Comparison of ENCODE assay signal across 1 cellular context in genomic region chr16:28211758-28212531, GRCh38.
TF ChIP-seq lines count a peak whose summit lies in the region.

XPO6 (minus strand) TSS chr16:28211965; CDS start chr16:28211368, 597 bp downstream.

TF ChIP-seq in K562, 482 proteins besides CTCF, POLR2A, EP300 and RAD21 (continued from another document and continues in another):
- no peak for TF ChIP-seq REST (CRISPR knock-in tag; IDR thresholded peaks at IDR 0.05; ENCODE audit: low read depth)
- peak; percentile 97 for TF ChIP-seq ETS1 (conservative IDR thresholded peaks at IDR 0.05; ENCODE audit: control insufficient read depth, low read depth, low read length)
- no peak for TF ChIP-seq SMAD1 (IDR thresholded peaks at IDR 0.05; ENCODE audit: low read depth, low read length, partially characterized antibody)
- TF ChIP-seq ZNF584 (CRISPR knock-in tag; IDR thresholded peaks at IDR 0.05; ENCODE audit: low read depth), result peak; percentile 95
- TF ChIP-seq MCM2 (IDR thresholded peaks at IDR 0.05; ENCODE audit: low read depth), result no peak
- TF ChIP-seq MXD1 (CRISPR knock-in tag; IDR thresholded peaks at IDR 0.05; ENCODE audit: borderline replicate concordance, poor library complexity, severe bottlenecking), result peak; percentile 81
- TF ChIP-seq SP2 (IDR thresholded peaks at IDR 0.05; ENCODE audit: extremely low read depth, low read depth, low read length, poor library complexity, severe bottlenecking), result no peak
- peak; percentile 89 for TF ChIP-seq CCNT2 (IDR thresholded peaks at IDR 0.05; ENCODE audit: borderline replicate concordance, extremely low read depth, insufficient read length, low read depth, low read length)
- TF ChIP-seq ASH1L (IDR thresholded peaks at IDR 0.05; ENCODE audit: borderline replicate concordance, low read depth, partially characterized antibody), result no peak
- no peak for TF ChIP-seq KAT2B (IDR thresholded peaks at IDR 0.05; ENCODE audit: low read depth, low read length)
- TF ChIP-seq ESRRB (CRISPR knock-in tag; IDR thresholded peaks at IDR 0.05; ENCODE audit: borderline replicate concordance), result no peak
- TF ChIP-seq ETV6 (IDR thresholded peaks at IDR 0.05; ENCODE audit: borderline replicate concordance in 1 of 2, low read depth in 2 of 2, low read length in 1 of 2), result no peak
- no peak; the same call in 1 of the 2 replicates for TF ChIP-seq ETV6 (CRISPR knock-in tag; IDR thresholded peaks at IDR 0.05; ENCODE audit: borderline replicate concordance)
- TF ChIP-seq CHCHD3 (CRISPR knock-in tag; IDR thresholded peaks at IDR 0.05), result no peak
- TF ChIP-seq PHTF2 (CRISPR knock-in tag; IDR thresholded peaks at IDR 0.05), result no peak
- TF ChIP-seq TFAP4 (CRISPR knock-in tag; IDR thresholded peaks at IDR 0.05; ENCODE audit: borderline replicate concordance), result peak; percentile 84
- no peak for TF ChIP-seq SNAPC5 (CRISPR knock-in tag; IDR thresholded peaks at IDR 0.05)
- TF ChIP-seq ZNF143 (CRISPR knock-in tag; IDR thresholded peaks at IDR 0.05), result no peak
- no peak for TF ChIP-seq NR3C1 (CRISPR knock-in tag; IDR thresholded peaks at IDR 0.05)
- no peak for TF ChIP-seq ZNF699 (CRISPR knock-in tag; IDR thresholded peaks at IDR 0.05; ENCODE audit: insufficient replicate concordance)
- no peak for TF ChIP-seq ARHGAP35 (IDR thresholded peaks at IDR 0.05; ENCODE audit: partially characterized antibody)
- TF ChIP-seq SMAD4 (CRISPR knock-in tag; conservative IDR thresholded peaks at IDR 0.05), result peak; percentile 37; the same call in 1 of the 2 replicates
- peak; percentile 73; the same call in 1 of the 2 replicates for TF ChIP-seq PHF8 (IDR thresholded peaks at IDR 0.05; ENCODE audit: borderline replicate concordance, low read length)
- TF ChIP-seq RFX5 (IDR thresholded peaks at IDR 0.05; ENCODE audit: low read depth, low read length), result no peak
- peak; percentile 83 for TF ChIP-seq THAP12 (CRISPR knock-in tag; IDR thresholded peaks at IDR 0.05)
- TF ChIP-seq ATF2 (CRISPR knock-in tag; IDR thresholded peaks at IDR 0.05), result no peak
- 0 out of 2 replicates have a peak, but pooled peaks have one; percentile 25 for TF ChIP-seq ZNF239 (CRISPR knock-in tag; IDR thresholded peaks at IDR 0.05)
- no peak for TF ChIP-seq NELFE (IDR thresholded peaks at IDR 0.05; ENCODE audit: insufficient read depth, insufficient read length)
- TF ChIP-seq GTF2F1 (IDR thresholded peaks at IDR 0.05; ENCODE audit: low read depth, low read length), result 0 out of 2 replicates have a peak, but pooled peaks have one; percentile 47
- TF ChIP-seq CREB3L1 (IDR thresholded peaks at IDR 0.05; ENCODE audit: borderline replicate concordance, low read depth), result peak; percentile 93
- no peak for TF ChIP-seq SFPQ (IDR thresholded peaks at IDR 0.05; ENCODE audit: low read depth, low read length)
- no peak for TF ChIP-seq HMGXB4 (CRISPR knock-in tag; IDR thresholded peaks at IDR 0.05)
- no peak for TF ChIP-seq ZNF695 (CRISPR knock-in tag; IDR thresholded peaks at IDR 0.05)
- no peak for TF ChIP-seq CCAR2 (IDR thresholded peaks at IDR 0.05; ENCODE audit: low read depth, low read length)
- TF ChIP-seq E2F4 (CRISPR knock-in tag; IDR thresholded peaks at IDR 0.05; ENCODE audit: low read depth), result 0 out of 2 replicates have a peak, but pooled peaks have one; percentile 21
- TF ChIP-seq ERF (CRISPR knock-in tag; IDR thresholded peaks at IDR 0.05), result no peak; the same call in 1 of the 2 replicates
- TF ChIP-seq CGGBP1 (CRISPR knock-in tag; IDR thresholded peaks at IDR 0.05), result no peak
- no peak for TF ChIP-seq CBX8 (IDR thresholded peaks at IDR 0.05; ENCODE audit: borderline replicate concordance, extremely low read depth, low read depth, low read length, poor library complexity, severe bottlenecking)
- no peak for TF ChIP-seq POLR2AphosphoS5 (IDR thresholded peaks at IDR 0.05; ENCODE audit: control insufficient read depth, insufficient read depth, low read depth, low read length)
- TF ChIP-seq ZKSCAN3 (CRISPR knock-in tag; IDR thresholded peaks at IDR 0.05), result no peak
- no peak for TF ChIP-seq NR2F6 (CRISPR knock-in tag; IDR thresholded peaks at IDR 0.05)
- TF ChIP-seq SMARCC2 (IDR thresholded peaks at IDR 0.05; ENCODE audit: low read depth), result no peak
- TF ChIP-seq MYBL2 (IDR thresholded peaks at IDR 0.05; ENCODE audit: low read depth), result no peak; the same call in 1 of the 2 replicates
- no peak for TF ChIP-seq MYBL2 (CRISPR knock-in tag; IDR thresholded peaks at IDR 0.05; ENCODE audit: borderline replicate concordance)
- peak; percentile 78; the same call in 1 of the 2 replicates for TF ChIP-seq ATF7 (IDR thresholded peaks at IDR 0.05)
- no peak for TF ChIP-seq NUFIP1 (IDR thresholded peaks at IDR 0.05; ENCODE audit: partially characterized antibody)
- peak; percentile 92 for TF ChIP-seq GABPA (tag; conservative IDR thresholded peaks at IDR 0.05; ENCODE audit: low read depth)
- no peak for TF ChIP-seq ELF2 (CRISPR knock-in tag; IDR thresholded peaks at IDR 0.05)
- TF ChIP-seq DMBX1 (CRISPR knock-in tag; IDR thresholded peaks at IDR 0.05; ENCODE audit: borderline replicate concordance), result peak; percentile 68; the same call in 1 of the 2 replicates
- no peak for TF ChIP-seq ZC3H8 (IDR thresholded peaks at IDR 0.05)
